In genomic region chr1:76866566-76866965, GRCh38 we compare ENCODE assay signal across 14 cellular contexts. TPM values are rescaled to one million over a fixed set of nuclear protein-coding genes. Genes with fewer than 3 reads are reported as not detected.
"Had no signal": no experiment of that assay in that cellular context is flagged by ENCODE, and none has a peak within 500 bp of the region (broad histone marks: within the 10 kb centered on the region; RNA-seq: fewer than 3 reads in every experiment).

No MANE protein-coding gene starts in this region.

- H3K27ac ChIP-seq: pancreas, SK-N-MC had no signal

- H3K4me1 ChIP-seq: colonic mucosa, vagina had no signal

- H3K4me3 Mint-ChIP-seq: natural killer cell; T-helper 1 cell treated with Interleukin-12 subunit alpha and Interleukin-12 subunit beta and Interleukin-4 antibody, amounts not matched to agents 30 μg/mL and 1 μg/mL, for 36 hours had no signal

- DNase-seq: activated effector memory CD4-positive, alpha-beta T cell treated with anti-CD3 and anti-CD28 coated beads, Interleukin-2, amount 50 U/mL, for 16 hours; activated T-cell treated with anti-CD3 and anti-CD28 coated beads, Interleukin-2, amount 50 U/mL, for 4 hours; colonic mucosa; effector memory CD4-positive, alpha-beta T cell; natural killer cell; pancreas; stimulated activated CD4-positive, alpha-beta T cell treated with anti-CD3 and anti-CD28 coated beads, Interleukin-4, amount 100 ng/mL, for 24 hours; tibial artery had no signal

- H3K27ac Mint-ChIP-seq: activated naive CD4-positive, alpha-beta T cell treated with anti-CD3 and anti-CD28 coated beads, Interleukin-2, amount 50 U/mL, for 72 hours; natural killer cell; T-helper 1 cell treated with Interleukin-12 subunit alpha and Interleukin-12 subunit beta and Interleukin-4 antibody, amounts not matched to agents 30 μg/mL and 1 μg/mL, for 36 hours had no signal

- H3K36me3 ChIP-seq: colonic mucosa, pancreas, tibial artery, vagina had no signal

- H3K36me3 Mint-ChIP-seq: activated naive CD4-positive, alpha-beta T cell treated with anti-CD3 and anti-CD28 coated beads, Interleukin-2, amount 50 U/mL, for 72 hours; natural killer cell had no signal

- H3K27me3 ChIP-seq: vagina had no signal

- H3K4me1 Mint-ChIP-seq: natural killer cell had no signal

- H3K4me3 ChIP-seq: lung had no signal

- H3K9me3 Mint-ChIP-seq: activated naive CD4-positive, alpha-beta T cell treated with anti-CD3 and anti-CD28 coated beads, Interleukin-2, amount 50 U/mL, for 72 hours; activated T-cell treated with anti-CD3 and anti-CD28 coated beads, Interleukin-2, amount 50 U/mL, for 4 hours; T-helper 1 cell treated with Interleukin-12 subunit alpha and Interleukin-12 subunit beta and Interleukin-4 antibody, amounts not matched to agents 30 μg/mL and 1 μg/mL, for 36 hours had no signal

- H3K9me3 ChIP-seq: colonic mucosa, pancreas, tibial artery, vagina had no signal

RNA-seq across cellular contexts. Expression of gene ST6GALNAC5, which starts 0.7 kb away (rescaled TPM):
- total RNA-seq: activated naive CD4-positive, alpha-beta T cell treated with anti-CD3 and anti-CD28 coated beads, Interleukin-2, amount 50 U/mL, for 72 hours; activated T-cell treated with anti-CD3 and anti-CD28 coated beads, Interleukin-2, amount 50 U/mL, for 4 hours; mononuclear cell; natural killer cell had no signal
